9 cellular contexts compared by ENCODE assay signal in the genomic region with DNA sequence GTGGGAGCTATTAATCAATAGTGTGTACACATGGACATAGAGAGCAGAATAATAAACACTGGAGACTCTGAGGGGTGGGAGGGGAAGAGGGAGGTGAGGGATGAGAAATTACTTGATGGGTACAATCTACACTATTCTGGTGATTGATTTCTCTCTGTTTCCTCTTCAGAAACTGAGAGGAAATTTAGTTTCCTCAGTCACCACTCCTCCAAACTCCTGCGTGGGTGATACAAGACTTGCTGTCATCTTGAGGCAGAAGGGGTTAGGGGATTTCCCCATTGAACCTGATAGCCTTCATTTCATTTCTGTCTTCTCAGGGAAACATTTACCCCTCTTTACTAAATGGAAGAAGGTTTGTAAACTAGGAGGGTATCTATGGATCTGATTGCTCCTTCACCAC.
A peak's percentile ranks its signal among the peaks of the same experiment; 100 is the strongest.
DNase-seq lines count a peak whose midpoint lies in the region; ATAC-seq and TF ChIP-seq lines count a peak whose summit lies in the region.
"Had no signal": no experiment of that assay in that cellular context is flagged by ENCODE, and none has a peak within 500 bp of the region (broad histone marks: within the 10 kb centered on the region; RNA-seq: fewer than 3 reads in every experiment).

No MANE protein-coding gene starts in this region.

- H3K36me3 ChIP-seq in heart left ventricle (no peaks in the 10 kb centered on the region), colonic mucosa (no peaks in the 10 kb centered on the region)

- H3K9me3 Mint-ChIP-seq in naive thymus-derived CD8-positive, alpha-beta T cell, result no peaks in the 10 kb centered on the region
- H3K9me3 Mint-ChIP-seq in type B pancreatic cell, result no peaks in the 10 kb centered on the region

- no peaks in the 10 kb centered on the region for H3K36me3 Mint-ChIP-seq in naive thymus-derived CD8-positive, alpha-beta T cell
- H3K36me3 Mint-ChIP-seq in type B pancreatic cell, result no peaks in the 10 kb centered on the region

- POLR2A ChIA-PET in naive thymus-derived CD8-positive, alpha-beta T cell (lab: Charles Lee), result interaction anchor here (0.6 kb wide), 1 partner anchor 334 kb away, joined by 7 read pairs; no protein-coding TSS in a partner anchor

- intact Hi-C loops in heart left ventricle (cut with DNase I) (no loop called here), colonic mucosa (cut with DNase I) (no loop called here)

- peak; percentile 45 for DNase-seq in GM13976 (ENCODE audit: low spot score)
- peak in 2 of 10 donors; percentile 1 to 21 for DNase-seq in naive thymus-derived CD8-positive, alpha-beta T cell
- no peak for DNase-seq in type B pancreatic cell (ENCODE audit: extremely low spot score, unreplicated experiment)
- no peak for DNase-seq in NK-92 (lab: John Stamatoyannopoulos, UW; ENCODE audit: unreplicated experiment)
- DNase-seq in heart left ventricle, result no peak
- DNase-seq in colonic mucosa, result no peak
- DNase-seq: DMS79 treated with DMSO at 0.1 percent for 48 hours had no signal

- in situ Hi-C loops in GM13976 (cut with MboI; ENCODE audit: low sequenced_read_pairs, unreplicated experiment), result no loop called here

- TF ChIP-seq CTCF in GM13976 (IDR thresholded peaks at IDR 0.05; ENCODE audit: borderline replicate concordance, control extremely low read depth, extremely low read depth, insufficient read depth, missing control alignments), result no peak
- no peak for TF ChIP-seq CTCF in type B pancreatic cell (conservative IDR thresholded peaks at IDR 0.05)
- no peak for TF ChIP-seq CTCF in heart left ventricle (IDR thresholded peaks at IDR 0.05)
- no peak for TF ChIP-seq CTCF in colonic mucosa (IDR thresholded peaks at IDR 0.05)

- H3K27ac ChIP-seq in heart left ventricle (no peak overlapping the region), colonic mucosa (no peak overlapping the region)

- no peaks in the 10 kb centered on the region for H3K9me3 ChIP-seq in heart left ventricle
- no peaks in the 10 kb centered on the region for H3K9me3 ChIP-seq in colonic mucosa

- H3K4me1 ChIP-seq in heart left ventricle (no peaks in the 10 kb centered on the region), colonic mucosa (no peaks in the 10 kb centered on the region)

- H3K27me3 Mint-ChIP-seq in naive thymus-derived CD8-positive, alpha-beta T cell, result peaks cover 0 to 18% (median 5%) of the 10 kb centered on the region in 5 donors
- peaks cover 5% of the 10 kb centered on the region for H3K27me3 Mint-ChIP-seq in type B pancreatic cell

- no peak overlapping the region for H3K4me3 Mint-ChIP-seq in naive thymus-derived CD8-positive, alpha-beta T cell
- H3K4me3 Mint-ChIP-seq in type B pancreatic cell, result no peak overlapping the region

- H3K27ac Mint-ChIP-seq in naive thymus-derived CD8-positive, alpha-beta T cell, result no peak overlapping the region
- no peak overlapping the region for H3K27ac Mint-ChIP-seq in type B pancreatic cell

- peak; percentile 61 for ATAC-seq in GM21381 (IDR thresholded peaks at IDR 0.05; ENCODE audit: unreplicated experiment)
- ATAC-seq in HG03442 (IDR thresholded peaks at IDR 0.05; ENCODE audit: unreplicated experiment), result peak; percentile 88
- ATAC-seq in naive thymus-derived CD8-positive, alpha-beta T cell, result peak; percentile 33 to 72
- ATAC-seq in heart left ventricle, result no peak

- WGBS in heart left ventricle, 4 donors, result 42 to 69% (median 47%) methylated on average over 1 of the region's 1 CpG

- no peak for TF ChIP-seq POLR2A in heart left ventricle (IDR thresholded peaks at IDR 0.05)

- H3K4me3 ChIP-seq in heart left ventricle (no peak overlapping the region), colonic mucosa (no peak overlapping the region)

- no peak overlapping the region for H3K9ac ChIP-seq in colonic mucosa (ENCODE audit: low read depth in 2 of 2, low read length in 2 of 2)

- H3K4me1 Mint-ChIP-seq in naive thymus-derived CD8-positive, alpha-beta T cell, result peaks cover 0 to 13% (median 9%) of the 10 kb centered on the region in 4 donors
- H3K4me1 Mint-ChIP-seq in type B pancreatic cell (ENCODE audit: unreplicated experiment), result no peaks in the 10 kb centered on the region

- no peaks in the 10 kb centered on the region for H3K27me3 ChIP-seq in heart left ventricle
- H3K27me3 ChIP-seq in colonic mucosa, result no peaks in the 10 kb centered on the region

Comparison
In these comparisons a context has a peak if more than half of its experiments do, and no peak if none do; other contexts are left out.
1. ATAC-seq: peak in GM21381 (single experiment), HG03442 (single experiment) and naive thymus-derived CD8-positive, alpha-beta T cell (2 of 2); none in heart left ventricle (0 of 4).